In the genomic region with DNA sequence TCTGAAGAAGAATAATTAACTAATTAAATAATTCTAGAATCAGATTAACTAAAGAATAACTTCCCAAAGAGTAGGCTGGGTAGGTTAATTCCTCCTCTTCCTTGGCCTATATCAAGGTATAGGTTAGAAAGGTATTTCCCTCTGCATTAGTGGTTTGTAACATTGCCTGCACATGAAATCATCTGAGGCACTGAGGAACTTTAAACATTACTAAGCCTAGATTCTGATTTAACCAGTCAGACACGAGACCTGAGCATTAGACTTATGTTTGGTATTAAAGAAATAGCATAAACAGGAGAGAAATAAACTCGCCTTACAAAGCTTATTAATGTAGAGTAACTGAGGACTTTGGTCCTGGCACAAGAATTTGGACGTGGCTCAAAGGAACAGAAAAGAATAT, we compare ENCODE assay signal across 34 cellular contexts.
"Had no signal": no experiment of that assay in that cellular context is flagged by ENCODE, and none has a peak within 500 bp of the region (broad histone marks: within the 10 kb centered on the region; RNA-seq: fewer than 3 reads in every experiment).

No MANE protein-coding gene starts in this region.

- H3K27ac ChIP-seq: breast epithelium, PC-9, RWPE1, VCaP had no signal

- H3K4me2 ChIP-seq: PC-9 had no signal

- H3K9me3 ChIP-seq: breast epithelium had no signal

- ATAC-seq: K562 had no signal

- H2AFZ ChIP-seq: PC-9 had no signal

- DNase-seq: activated B cell treated with CpG ODN at 0.5 μM for 24 hours; activated CD4-positive, alpha-beta memory T cell treated with anti-CD3 and anti-CD28 coated beads for 36 hours; activated CD4-positive, alpha-beta T cell treated with anti-CD3 and anti-CD28 coated beads for 4 hours; activated CD4-positive, alpha-beta T cell treated with anti-CD3 and anti-CD28 coated beads, Interleukin-2, amount 50 U/mL, for 1 hour; activated CD4-positive, CD25-positive, alpha-beta regulatory T cell treated with anti-CD3 and anti-CD28 coated beads, Interleukin-2, amount 50 U/mL, for 72 hours; activated CD8-positive, alpha-beta memory T cell treated with anti-CD3 and anti-CD28 coated beads, Interleukin-2, amount 50 U/mL, for 48 hours; activated effector memory CD4-positive, alpha-beta T cell treated with Interleukin-2 at 50 U/mL for 16 hours; activated naive CD4-positive, alpha-beta T cell treated with anti-CD3 and anti-CD28 coated beads, Interleukin-2, amount 10 ng/mL, durations not matched to agents 7 days and 5 days; activated naive CD8-positive, alpha-beta T cell treated with anti-CD3 and anti-CD28 coated beads for 36 hours; activated T-cell treated with anti-CD3 and anti-CD28 coated beads, Interleukin-2, amount 50 U/mL, for 48 hours; amniotic stem cell; aorta; caudate nucleus; Karpas-422; MM.1S; MV-4-11; NCI-H1092; NCI-H1436 treated with DMSO at 0.1 percent for 48 hours; NCI-H1694 treated with DMSO at 0.1 percent for 48 hours; NCI-H2029; NCI-H510A; NCI-H526; NCI-H748 treated with DMSO at 0.1 percent for 48 hours; NK-92 treated with Interleukin-12 subunit alpha and Interleukin-12 subunit beta, amount 100 ng/mL, for 24 hours; PC-9; Right ventricle myocardium superior; SW 1271; T-helper 1 cell; T-helper 2 cell; T-helper 9 cell had no signal

- H3K36me3 ChIP-seq: breast epithelium had no signal

- H3K4me3 ChIP-seq: breast epithelium, K562, PC-9 had no signal

- FAIRE-seq: K562 had no signal

- H3K4me1 ChIP-seq: breast epithelium had no signal

- H3K27me3 ChIP-seq: breast epithelium had no signal
